ENCODE assay signal across 23 cellular contexts in genomic region chr6:143205983-143206382, GRCh38.
DNase-seq lines count a peak whose midpoint lies in the region; ATAC-seq and TF ChIP-seq lines count a peak whose summit lies in the region.
"Had no signal": no experiment of that assay in that cellular context is flagged by ENCODE, and none has a peak within 500 bp of the region (broad histone marks: within the 10 kb centered on the region; RNA-seq: fewer than 3 reads in every experiment).

No MANE protein-coding gene starts in this region.

- CTCF ChIA-PET in SK-N-SH (lab: Yijun Ruan, JAX): interaction anchor here (1.0 to 1.3 kb wide), 2 partner anchors 16 to 221 kb away, joined by 3 to 6 read pairs; no protein-coding TSS in a partner anchor

- H3K79me2 ChIP-seq in SK-N-SH (ENCODE audit: insufficient read depth): no peaks in the 10 kb centered on the region

- H3K27ac ChIP-seq in SK-N-SH (ENCODE audit: low read depth in 2 of 2, low read length in 1 of 2): peak overlapping the region in 1 of 2 experiments; percentile 93; a peak in 2 of 4 replicates
- H3K27ac ChIP-seq: C4-2B, Peyer's patch, upper lobe of left lung had no signal

- TF ChIP-seq RAD21 in SK-N-SH (IDR thresholded peaks at IDR 0.05; ENCODE audit: low read length): no peak

- DNase-seq in GM03348 (ENCODE audit: low spot score): peak; percentile 23
- DNase-seq in SK-N-SH: no peak
- DNase-seq in fibroblast of pulmonary artery (ENCODE audit: low read depth): peak; percentile 20
- DNase-seq in myocyte (ENCODE audit: low read depth): peak; percentile 43
- DNase-seq in effector CD4-positive, alpha-beta T cell: no peak
- DNase-seq in DMS153 treated with DMSO at 0.1 percent for 48 hours (lab: John Stamatoyannopoulos, UW; ENCODE audit: unreplicated experiment): no peak
- DNase-seq: activated CD4-positive, alpha-beta T cell treated with anti-CD3 and anti-CD28 coated beads, Interleukin-2, amount 50 U/mL, for 4 hours; activated naive CD4-positive, alpha-beta T cell treated with Interleukin-2 at 50 U/mL for 16 hours; activated T-cell treated with anti-CD3 and anti-CD28 coated beads, Interleukin-2, amount 50 U/mL, for 48 hours; Caco-2; cerebellar nuclear complex; GDM1; islet precursor cell; naive thymus-derived CD8-positive, alpha-beta T cell; NCI-H1048; NCI-H774; Peyer's patch; small intestine; stimulated activated naive B cell treated with anti-CD40 and anti-IgM and Interleukin-4, amounts not matched to agents 10 μg/mL and 1 μg/mL and 100 μg/mL, for 72 hours; upper lobe of left lung had no signal

- POLR2A ChIA-PET in SK-N-SH (lab: Yijun Ruan, JAX): no interaction called here

- ATAC-seq in HG02623 (IDR thresholded peaks at IDR 0.05; ENCODE audit: unreplicated experiment) (no peak), GM21576 (IDR thresholded peaks at IDR 0.05; ENCODE audit: unreplicated experiment) (no peak)
- ATAC-seq: naive thymus-derived CD8-positive, alpha-beta T cell; stimulated activated naive B cell treated with anti-CD40 and anti-IgM and Interleukin-4, amounts not matched to agents 10 μg/mL and 1 μg/mL and 100 μg/mL, for 72 hours had no signal

- H3K27me3 ChIP-seq in SK-N-SH (ENCODE audit: insufficient read depth): no peaks in the 10 kb centered on the region
- H3K27me3 ChIP-seq: Peyer's patch, upper lobe of left lung had no signal

- H3K9me2 ChIP-seq in SK-N-SH: no peaks in the 10 kb centered on the region

- H3K4me3 ChIP-seq in SK-N-SH (ENCODE audit: low read depth in 2 of 2, low read length in 1 of 2) (no peak overlapping the region), fibroblast of pulmonary artery (replicated peaks; ENCODE audit: low read depth, low read length) (no peak overlapping the region)
- H3K4me3 ChIP-seq: Peyer's patch, upper lobe of left lung had no signal

- 73% methylated on average over 2 of the region's 2 CpGs for WGBS in SK-N-SH (ENCODE audit: low lambda C conversion rate)

- H3K36me3 ChIP-seq in SK-N-SH (replicated peaks in 1 of 2; ENCODE audit: control insufficient read depth in 1 of 2, insufficient read depth in 2 of 2, low read length in 1 of 2): no peaks in the 10 kb centered on the region
- H3K36me3 ChIP-seq: Peyer's patch, upper lobe of left lung had no signal

- H3K4me1 ChIP-seq in SK-N-SH (ENCODE audit: control insufficient read depth in 1 of 2, insufficient read depth in 2 of 2, low read depth in 1 of 2, low read length in 1 of 2): peaks cover 6 to 19% of the 10 kb centered on the region in 2 experiments; a peak in 3 of 4 replicates
- H3K4me1 ChIP-seq: Caco-2, Peyer's patch, upper lobe of left lung had no signal

- no peak overlapping the region for H3K9ac ChIP-seq in SK-N-SH

- H3F3A ChIP-seq in SK-N-SH (replicated peaks; ENCODE audit: insufficient read depth): peaks cover 2% of the 10 kb centered on the region

- H4K20me1 ChIP-seq in SK-N-SH (ENCODE audit: insufficient read depth): no peaks in the 10 kb centered on the region

- no peak overlapping the region for H2AFZ ChIP-seq in SK-N-SH (ENCODE audit: low read depth)

- no peak for TF ChIP-seq EP300 in SK-N-SH (IDR thresholded peaks at IDR 0.05; ENCODE audit: borderline replicate concordance in 1 of 2, low read depth in 1 of 2, low read length in 1 of 2)

- H3K9me3 ChIP-seq in SK-N-SH: no peaks in the 10 kb centered on the region
- H3K9me3 ChIP-seq: Caco-2, Peyer's patch had no signal

- TF ChIP-seq CTCF in SK-N-SH (IDR thresholded peaks at IDR 0.05) (no peak), fibroblast of pulmonary artery (IDR thresholded peaks at IDR 0.05; ENCODE audit: low read length, missing control alignments) (no peak)

- no peak overlapping the region for H3K4me2 ChIP-seq in SK-N-SH

TF ChIP-seq in SK-N-SH, 30 proteins besides CTCF, POLR2A, EP300 and RAD21:
- TF ChIP-seq RFX5 (IDR thresholded peaks at IDR 0.05; ENCODE audit: low read length) (no peak), POLR2AphosphoS5 (IDR thresholded peaks at IDR 0.05; ENCODE audit: low read depth, low read length) (no peak), ZBTB33 (IDR thresholded peaks at IDR 0.05; ENCODE audit: borderline replicate concordance, low read depth) (no peak), USF1 (IDR thresholded peaks at IDR 0.05; ENCODE audit: borderline replicate concordance, low read depth) (no peak), PBX3 (IDR thresholded peaks at IDR 0.05) (peak; percentile 61), NFIC (IDR thresholded peaks at IDR 0.05; ENCODE audit: borderline replicate concordance) (peak; percentile 12; the same call in 1 of the 2 replicates), NRF1 (IDR thresholded peaks at IDR 0.05; ENCODE audit: low read depth, low read length) (no peak), EZH2phosphoT487 (IDR thresholded peaks at IDR 0.05; ENCODE audit: borderline replicate concordance, low read depth) (no peak), SIN3A (IDR thresholded peaks at IDR 0.05; ENCODE audit: borderline replicate concordance, low read depth, low read length) (no peak), JUND (IDR thresholded peaks at IDR 0.05) (no peak), TCF12 (IDR thresholded peaks at IDR 0.05) (0 out of 2 replicates have a peak, but pooled peaks have one; percentile 12), MAX (IDR thresholded peaks at IDR 0.05; ENCODE audit: low read depth) (no peak), GATA2 (CRISPR knock-in tag; IDR thresholded peaks at IDR 0.05) (no peak)

Comparison
In these comparisons a context has a peak if more than half of its experiments do, and no peak if none do; other contexts are left out.
1. DNase-seq: peak in GM03348 (single experiment), fibroblast of pulmonary artery (single experiment) and myocyte (single experiment); none in SK-N-SH (single experiment), effector CD4-positive, alpha-beta T cell (single experiment) and DMS153 treated with DMSO at 0.1 percent for 48 hours (single experiment).